ENCODE assay signal across 10 cellular contexts in the genomic region with DNA sequence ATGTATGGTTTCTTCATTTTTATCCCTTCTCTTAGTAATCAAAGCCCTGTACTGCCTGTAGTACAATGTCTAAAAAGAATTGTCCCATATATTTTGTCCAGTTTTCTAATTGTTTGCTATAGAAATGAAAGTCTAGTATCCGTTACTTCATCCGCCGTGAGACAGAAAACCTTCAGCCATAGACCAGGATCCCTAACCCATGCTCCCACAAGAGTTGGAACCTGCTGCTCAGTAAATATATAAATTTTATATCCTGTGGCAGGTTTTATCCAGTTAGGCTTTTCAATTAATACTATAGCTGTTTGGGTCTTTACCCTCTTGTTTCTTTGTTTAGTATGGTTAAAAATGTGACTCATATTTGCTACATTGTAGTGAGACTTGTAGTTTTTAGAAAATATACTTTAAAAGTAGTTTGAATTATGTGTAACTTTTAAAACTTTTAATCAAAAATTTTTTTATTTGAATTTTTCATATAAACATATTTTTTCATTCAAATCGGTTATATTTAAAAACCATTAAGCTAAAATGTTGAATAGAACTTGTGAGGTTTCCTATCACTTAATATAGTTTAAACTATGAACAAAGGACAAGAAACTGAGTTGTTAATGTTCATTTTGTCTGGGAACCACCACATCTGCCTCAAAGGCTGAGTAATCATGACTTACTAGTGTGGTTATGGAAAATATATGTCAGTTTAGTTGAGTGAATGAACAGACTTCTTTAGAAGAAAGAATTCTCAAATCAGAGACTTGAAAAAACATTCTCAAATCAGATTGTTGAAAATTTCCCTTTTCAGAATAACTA. TPM values are rescaled to one million over a fixed set of nuclear protein-coding genes. Genes with fewer than 3 reads are reported as not detected.
DNase-seq lines count a peak whose midpoint lies in the region; ATAC-seq, FAIRE-seq and TF ChIP-seq lines count a peak whose summit lies in the region.
"Had no signal": no experiment of that assay in that cellular context is flagged by ENCODE, and none has a peak within 500 bp of the region (broad histone marks: within the 10 kb centered on the region; RNA-seq: fewer than 3 reads in every experiment).

No MANE protein-coding gene starts in this region.

- H3K9me3 ChIP-seq in HUES48 (ENCODE audit: control insufficient read depth, insufficient read depth, low read length) (no peaks in the 10 kb centered on the region), left lung (peaks cover 0 to 7% of the 10 kb centered on the region in 2 donors), small intestine (ENCODE audit: control insufficient read depth, low read depth) (no peaks in the 10 kb centered on the region)

- no peaks in the 10 kb centered on the region for H3K27me3 ChIP-seq in HUES48 (ENCODE audit: control insufficient read depth, insufficient read depth, low read length)
- H3K27me3 ChIP-seq in left lung, result no peaks in the 10 kb centered on the region
- H3K27me3 ChIP-seq in small intestine (ENCODE audit: control insufficient read depth in 2 of 2, insufficient read depth in 2 of 2, low read length in 2 of 2), result no peaks in the 10 kb centered on the region
- no peaks in the 10 kb centered on the region for H3K27me3 ChIP-seq in H7 (ENCODE audit: control insufficient read depth, insufficient read depth, low read length)

- peaks cover 30% of the 10 kb centered on the region for H3K4me1 Mint-ChIP-seq in activated naive CD8-positive, alpha-beta T cell treated with anti-CD3 and anti-CD28 coated beads, Interleukin-2, amount 10 ng/mL, durations not matched to agents 7 days and 5 days

- peak; percentile 51 for ATAC-seq in activated naive CD8-positive, alpha-beta T cell treated with anti-CD3 and anti-CD28 coated beads, Interleukin-2, amount 10 ng/mL, durations not matched to agents 7 days and 5 days (ENCODE audit: low read depth)
- ATAC-seq in left lung, result peak; percentile 34
- no peak for ATAC-seq in GM18909 (IDR thresholded peaks at IDR 0.05; ENCODE audit: poor library complexity, unreplicated experiment)

- H3K27ac ChIP-seq in HUES48 (ENCODE audit: low read depth, low read length) (peak overlapping the region; percentile 75), left lung (peak overlapping the region; percentile 45 to 68), small intestine (ENCODE audit: low read depth in 1 of 2, low read length in 1 of 2) (no peak overlapping the region)

- H3K4me3 ChIP-seq in HUES48 (ENCODE audit: low read depth, low read length) (no peak overlapping the region; the same call in 1 of the 2 replicates), left lung (no peak overlapping the region), small intestine (ENCODE audit: low read depth in 1 of 2, low read length in 2 of 2) (no peak overlapping the region), H7 (ENCODE audit: insufficient read depth, low read depth, low read length) (no peak overlapping the region)
- H3K4me3 ChIP-seq: coronary artery had no signal

- peaks cover 8% of the 10 kb centered on the region for H3K9me3 Mint-ChIP-seq in activated naive CD8-positive, alpha-beta T cell treated with anti-CD3 and anti-CD28 coated beads, Interleukin-2, amount 10 ng/mL, durations not matched to agents 7 days and 5 days

- DNase-seq in AG20443 (ENCODE audit: low spot score), result peak; percentile 29
- DNase-seq in activated naive CD8-positive, alpha-beta T cell treated with anti-CD3 and anti-CD28 coated beads, Interleukin-2, amount 10 ng/mL, durations not matched to agents 7 days and 5 days, result no peak
- DNase-seq in left lung, result no peak
- DNase-seq in small intestine, result no peak
- no peak for DNase-seq in islet precursor cell
- no peak for DNase-seq in H7
- DNase-seq: retina had no signal

- no peak for FAIRE-seq in small intestine (lab: Jason Lieb, UNC)

- POLR2A ChIA-PET in activated naive CD8-positive, alpha-beta T cell treated with anti-CD3 and anti-CD28 coated beads, Interleukin-2, amount 10 ng/mL, durations not matched to agents 7 days and 5 days (lab: Charles Lee), result interaction anchor here (0.5 to 2.1 kb wide), 6 partner anchors 24 to 92 kb away, joined by 3 to 5 read pairs (median 3); partner anchors contain the start of genes PTRH2 and VMP1

- no peaks in the 10 kb centered on the region for H3K27me3 Mint-ChIP-seq in activated naive CD8-positive, alpha-beta T cell treated with anti-CD3 and anti-CD28 coated beads, Interleukin-2, amount 10 ng/mL, durations not matched to agents 7 days and 5 days

- H3K36me3 ChIP-seq in HUES48 (ENCODE audit: control insufficient read depth, insufficient read depth, low read length) (peaks cover 12% of the 10 kb centered on the region), left lung (peaks cover 0 to 32% of the 10 kb centered on the region in 2 donors), small intestine (ENCODE audit: control insufficient read depth in 2 of 2, insufficient read depth in 2 of 2, low read length in 2 of 2) (peaks cover 0 to 8% of the 10 kb centered on the region in 2 donors), H7 (replicated peaks; ENCODE audit: control insufficient read depth, insufficient read depth, low read length) (no peaks in the 10 kb centered on the region)

- WGBS in small intestine, 3 donors, result 82 to 98% (median 84%) methylated on average over 4 of the region's 4 CpGs

- intact Hi-C loops in left lung (cut with DNase I), result no loop called here

- peak overlapping the region; percentile 43 for H3K27ac Mint-ChIP-seq in activated naive CD8-positive, alpha-beta T cell treated with anti-CD3 and anti-CD28 coated beads, Interleukin-2, amount 10 ng/mL, durations not matched to agents 7 days and 5 days

- no peak overlapping the region for H3K4me3 Mint-ChIP-seq in activated naive CD8-positive, alpha-beta T cell treated with anti-CD3 and anti-CD28 coated beads, Interleukin-2, amount 10 ng/mL, durations not matched to agents 7 days and 5 days

- peaks cover 54% of the 10 kb centered on the region for H3K36me3 Mint-ChIP-seq in activated naive CD8-positive, alpha-beta T cell treated with anti-CD3 and anti-CD28 coated beads, Interleukin-2, amount 10 ng/mL, durations not matched to agents 7 days and 5 days

- H3K9ac ChIP-seq in HUES48 (ENCODE audit: low read depth, low read length), result no peak overlapping the region

- peaks cover 10% of the 10 kb centered on the region for H3K4me1 ChIP-seq in HUES48 (ENCODE audit: control insufficient read depth, insufficient read depth, low read length)
- peaks cover 20 to 59% of the 10 kb centered on the region in 2 donors for H3K4me1 ChIP-seq in left lung
- H3K4me1 ChIP-seq in small intestine (ENCODE audit: control insufficient read depth in 2 of 2, insufficient read depth in 1 of 2, low read depth in 1 of 2, low read length in 1 of 2), result no peaks in the 10 kb centered on the region

- no peak for TF ChIP-seq CTCF in left lung (IDR thresholded peaks at IDR 0.05)

RNA-seq across cellular contexts. Expression of gene VMP1, which starts 54.8 kb away (rescaled TPM):
- 100 to 1,000 TPM; 114 to 116 TPM for total RNA-seq in activated naive CD8-positive, alpha-beta T cell treated with anti-CD3 and anti-CD28 coated beads, Interleukin-2, amount 10 ng/mL, durations not matched to agents 7 days and 5 days
- total RNA-seq in left lung, result 100 to 1,000 TPM; 306 to 343 TPM
- polyA plus RNA-seq in small intestine, result 100 to 1,000 TPM in 1 of 3 donors, 10 to 100 TPM in 2; 62.1 to 110 (median 84.3) TPM
- 64.2 and 67.4 TPM in 2 replicates for total RNA-seq in H7 (2014; rRNA removed; shearing (Covaris generic))

RNA-seq across cellular contexts. Expression of gene PTRH2, which starts 55.0 kb away (rescaled TPM):
- total RNA-seq in activated naive CD8-positive, alpha-beta T cell treated with anti-CD3 and anti-CD28 coated beads, Interleukin-2, amount 10 ng/mL, durations not matched to agents 7 days and 5 days, result 10 to 100 TPM; 16.2 to 17.3 TPM
- 10 to 100 TPM; 15.4 to 23.9 TPM for total RNA-seq in left lung
- 10 to 100 TPM in 2 of 3 donors, 1 to 10 TPM in 1; 8.6 to 29.9 (median 14.5) TPM for polyA plus RNA-seq in small intestine
- total RNA-seq in H7 (2014; rRNA removed; shearing (Covaris generic)), result 16.4 and 18.6 TPM in 2 replicates

Comparison
In these comparisons a context has a peak if more than half of its experiments do, and no peak if none do; other contexts are left out.
1. H3K27ac ChIP-seq: peak in HUES48 (single experiment) and left lung (2 of 2); none in small intestine (0 of 2).